Comparison of ENCODE assay signal across 1 cellular context in genomic region chr1:29235955-29236742, GRCh38.
TF ChIP-seq lines count a peak whose summit lies in the region.

Gene PTPRU, plus strand, starts transcription at chr1:29236522. Its CDS starts 123 bp downstream, at chr1:29236645.

TF ChIP-seq in K562, 482 proteins besides CTCF, POLR2A, EP300 and RAD21 (continued from another document and continues in another):
- TF ChIP-seq VEZF1 (CRISPR knock-in tag; IDR thresholded peaks at IDR 0.05) (peak; percentile 54), ZMIZ1 (IDR thresholded peaks at IDR 0.05; ENCODE audit: low read depth in 2 of 2, low read length in 2 of 2) (0 out of 4 replicates have a peak, but pooled peaks of 1 of the 2 experiments have one; percentile 41), ZNF347 (CRISPR knock-in tag; IDR thresholded peaks at IDR 0.05; ENCODE audit: low read depth) (no peak), PTTG1 (tag; IDR thresholded peaks at IDR 0.05; ENCODE audit: low read depth) (no peak), PHB (CRISPR knock-in tag; IDR thresholded peaks at IDR 0.05) (0 out of 2 replicates have a peak, but pooled peaks have one; percentile 46), KLF16 (IDR thresholded peaks at IDR 0.05) (0 out of 2 replicates have a peak, but pooled peaks have one; percentile 6), CBX8 (IDR thresholded peaks at IDR 0.05; ENCODE audit: borderline replicate concordance, extremely low read depth, low read depth, low read length, poor library complexity, severe bottlenecking) (no peak), MYC (IDR thresholded peaks at IDR 0.05; ENCODE audit: low read depth, low read length) (peak; percentile 36; the same call in 1 of the 2 replicates), MYC (CRISPR knock-in tag; IDR thresholded peaks at IDR 0.05; ENCODE audit: borderline replicate concordance, low read depth) (no peak), CTBP1 (IDR thresholded peaks at IDR 0.05; ENCODE audit: borderline replicate concordance) (peak; percentile 82; the same call in 1 of the 2 replicates), E2F1 (CRISPR knock-in tag; IDR thresholded peaks at IDR 0.05) (no peak), STAG1 (CRISPR knock-in tag; IDR thresholded peaks at IDR 0.05; ENCODE audit: borderline replicate concordance) (peak; percentile 86), NELFE (IDR thresholded peaks at IDR 0.05; ENCODE audit: insufficient read depth, insufficient read length) (no peak), FIP1L1 (IDR thresholded peaks at IDR 0.05; ENCODE audit: low read depth, low read length, poor library complexity, severe bottlenecking) (peak; percentile 38), ETS2 (tag; IDR thresholded peaks at IDR 0.05; ENCODE audit: borderline replicate concordance, poor library complexity, severe bottlenecking) (no peak), MAZ (CRISPR knock-in tag; conservative IDR thresholded peaks at IDR 0.05 in 1 of 2, IDR thresholded peaks at IDR 0.05 in 1 of 2) (peak in 1 of 2 experiments; percentile 64; a peak in 2 of 4 replicates), E2F3 (CRISPR knock-in tag; IDR thresholded peaks at IDR 0.05) (0 out of 2 replicates have a peak, but pooled peaks have one; percentile 37), ZFP1 (CRISPR knock-in tag; IDR thresholded peaks at IDR 0.05) (no peak), SRSF9 (IDR thresholded peaks at IDR 0.05; ENCODE audit: borderline replicate concordance, low read depth, low read length) (no peak), SIN3B (IDR thresholded peaks at IDR 0.05; ENCODE audit: low read depth) (peak; percentile 56; the same call in 1 of the 2 replicates), NRF1 (conservative IDR thresholded peaks at IDR 0.05 in 1 of 2, IDR thresholded peaks at IDR 0.05 in 1 of 2) (peak; percentile 8 to 37; a peak in 2 of 4 replicates), RBM25 (IDR thresholded peaks at IDR 0.05; ENCODE audit: low read depth, low read length, severe bottlenecking) (peak; percentile 29), TBP (optimal IDR thresholded peaks at IDR 0.05; ENCODE audit: low read depth, low read length) (peak; percentile 38), ZNF57 (CRISPR knock-in tag; IDR thresholded peaks at IDR 0.05) (no peak), DNMT1 (IDR thresholded peaks at IDR 0.05) (no peak), E2F6 (IDR thresholded peaks at IDR 0.05; ENCODE audit: borderline replicate concordance in 1 of 2, extremely low read depth in 1 of 2, insufficient read depth in 1 of 2, insufficient read length in 1 of 2, low read depth in 1 of 2, low read length in 1 of 2, poor library complexity in 1 of 2, severe bottlenecking in 1 of 2) (peak; percentile 55 to 93), SMAD4 (CRISPR knock-in tag; conservative IDR thresholded peaks at IDR 0.05) (peak; percentile 86), MGA (IDR thresholded peaks at IDR 0.05) (no peak), RB1 (IDR thresholded peaks at IDR 0.05; ENCODE audit: low read depth) (peak; percentile 99), ATF6 (CRISPR knock-in tag; IDR thresholded peaks at IDR 0.05) (no peak), EGR1 (conservative IDR thresholded peaks at IDR 0.05) (peak; percentile 57), GATAD2B (IDR thresholded peaks at IDR 0.05; ENCODE audit: borderline replicate concordance) (peak; percentile 95), NR2C1 (IDR thresholded peaks at IDR 0.05) (no peak), NR2C1 (tag; IDR thresholded peaks at IDR 0.05) (no peak), NR4A1 (CRISPR knock-in tag; IDR thresholded peaks at IDR 0.05) (no peak), NR4A1 (tag; IDR thresholded peaks at IDR 0.05) (0 out of 2 replicates have a peak, but pooled peaks have one; percentile 18)
